ENCODE assay signal across 1 cellular context in genomic region chr3:75658411-75659107, GRCh38.
TF ChIP-seq lines count a peak whose summit lies in the region.

No MANE protein-coding gene starts in this region.

TF ChIP-seq in WTC11, 78 proteins besides CTCF, POLR2A, EP300 and RAD21:
- peak; percentile 69 for TF ChIP-seq ZNF423 (CRISPR knock-in tag; IDR thresholded peaks at IDR 0.05)
- peak; percentile 10; the same call in 1 of the 2 replicates for TF ChIP-seq USF1 (CRISPR knock-in tag; IDR thresholded peaks at IDR 0.05)
- TF ChIP-seq HMGXB4 (CRISPR knock-in tag; IDR thresholded peaks at IDR 0.05), result peak; percentile 58; the same call in 1 of the 2 replicates
